1 cellular context compared by ENCODE assay signal in the genomic region with DNA sequence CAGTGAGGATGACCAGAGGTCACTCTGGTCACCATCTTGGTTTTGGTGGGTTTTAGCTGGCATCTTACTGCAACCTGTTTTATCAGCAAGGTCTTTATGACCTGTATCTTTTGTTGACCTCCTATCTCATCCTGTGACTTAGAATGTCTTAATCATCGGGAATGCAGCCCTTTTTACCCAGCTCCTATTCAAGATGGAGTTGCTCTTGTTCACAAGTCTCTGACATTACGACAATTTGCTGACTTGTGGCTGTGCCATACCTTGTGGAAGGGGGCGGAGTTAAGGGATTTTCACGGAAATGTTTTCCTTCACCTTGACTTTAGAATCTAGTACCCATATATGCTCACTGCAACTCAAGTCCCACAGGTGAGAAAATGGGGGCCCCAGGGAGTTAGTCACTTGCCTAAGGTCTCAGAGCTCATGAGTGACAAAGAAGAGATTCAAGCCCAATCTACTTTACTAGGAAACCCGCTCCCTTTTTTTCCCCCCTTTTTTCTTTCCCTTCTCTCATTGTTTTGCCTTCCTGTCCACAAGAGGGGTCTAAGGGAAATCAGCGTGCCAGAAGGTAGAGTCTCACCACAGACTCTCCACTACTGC.
TF ChIP-seq lines count a peak whose summit lies in the region.

No MANE protein-coding gene starts in this region.

TF ChIP-seq in K562, 482 proteins besides CTCF, POLR2A, EP300 and RAD21 (continued from another document and continues in another):
- TF ChIP-seq, protein P1, sequence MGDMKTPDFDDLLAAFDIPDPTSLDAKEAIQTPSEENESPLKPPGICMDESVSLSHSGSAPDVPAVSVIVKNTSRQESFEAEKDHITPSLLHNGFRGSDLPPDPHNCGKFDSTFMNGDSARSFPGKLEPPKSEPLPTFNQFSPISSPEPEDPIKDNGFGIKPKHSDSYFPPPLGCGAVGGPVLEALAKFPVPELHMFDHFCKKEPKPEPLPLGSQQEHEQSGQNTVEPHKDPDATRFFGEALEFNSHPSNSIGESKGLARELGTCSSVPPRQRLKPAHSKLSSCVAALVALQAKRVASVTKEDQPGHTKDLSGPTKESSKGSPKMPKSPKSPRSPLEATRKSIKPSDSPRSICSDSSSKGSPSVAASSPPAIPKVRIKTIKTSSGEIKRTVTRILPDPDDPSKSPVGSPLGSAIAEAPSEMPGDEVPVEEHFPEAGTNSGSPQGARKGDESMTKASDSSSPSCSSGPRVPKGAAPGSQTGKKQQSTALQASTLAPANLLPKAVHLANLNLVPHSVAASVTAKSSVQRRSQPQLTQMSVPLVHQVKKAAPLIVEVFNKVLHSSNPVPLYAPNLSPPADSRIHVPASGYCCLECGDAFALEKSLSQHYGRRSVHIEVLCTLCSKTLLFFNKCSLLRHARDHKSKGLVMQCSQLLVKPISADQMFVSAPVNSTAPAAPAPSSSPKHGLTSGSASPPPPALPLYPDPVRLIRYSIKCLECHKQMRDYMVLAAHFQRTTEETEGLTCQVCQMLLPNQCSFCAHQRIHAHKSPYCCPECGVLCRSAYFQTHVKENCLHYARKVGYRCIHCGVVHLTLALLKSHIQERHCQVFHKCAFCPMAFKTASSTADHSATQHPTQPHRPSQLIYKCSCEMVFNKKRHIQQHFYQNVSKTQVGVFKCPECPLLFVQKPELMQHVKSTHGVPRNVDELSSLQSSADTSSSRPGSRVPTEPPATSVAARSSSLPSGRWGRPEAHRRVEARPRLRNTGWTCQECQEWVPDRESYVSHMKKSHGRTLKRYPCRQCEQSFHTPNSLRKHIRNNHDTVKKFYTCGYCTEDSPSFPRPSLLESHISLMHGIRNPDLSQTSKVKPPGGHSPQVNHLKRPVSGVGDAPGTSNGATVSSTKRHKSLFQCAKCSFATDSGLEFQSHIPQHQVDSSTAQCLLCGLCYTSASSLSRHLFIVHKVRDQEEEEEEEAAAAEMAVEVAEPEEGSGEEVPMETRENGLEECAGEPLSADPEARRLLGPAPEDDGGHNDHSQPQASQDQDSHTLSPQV (IDR thresholded peaks at IDR 0.05) = peak; percentile 100
- peak; percentile 95 for TF ChIP-seq ETS2 (tag; IDR thresholded peaks at IDR 0.05; ENCODE audit: borderline replicate concordance, poor library complexity, severe bottlenecking)
- TF ChIP-seq, protein P2, sequence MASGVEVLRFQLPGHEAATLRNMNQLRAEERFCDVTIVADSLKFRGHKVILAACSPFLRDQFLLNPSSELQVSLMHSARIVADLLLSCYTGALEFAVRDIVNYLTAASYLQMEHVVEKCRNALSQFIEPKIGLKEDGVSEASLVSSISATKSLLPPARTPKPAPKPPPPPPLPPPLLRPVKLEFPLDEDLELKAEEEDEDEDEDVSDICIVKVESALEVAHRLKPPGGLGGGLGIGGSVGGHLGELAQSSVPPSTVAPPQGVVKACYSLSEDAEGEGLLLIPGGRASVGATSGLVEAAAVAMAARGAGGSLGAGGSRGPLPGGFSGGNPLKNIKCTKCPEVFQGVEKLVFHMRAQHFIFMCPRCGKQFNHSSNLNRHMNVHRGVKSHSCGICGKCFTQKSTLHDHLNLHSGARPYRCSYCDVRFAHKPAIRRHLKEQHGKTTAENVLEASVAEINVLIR (CRISPR knock-in tag; IDR thresholded peaks at IDR 0.05) = peak; percentile 86
- TF ChIP-seq, protein P3, sequence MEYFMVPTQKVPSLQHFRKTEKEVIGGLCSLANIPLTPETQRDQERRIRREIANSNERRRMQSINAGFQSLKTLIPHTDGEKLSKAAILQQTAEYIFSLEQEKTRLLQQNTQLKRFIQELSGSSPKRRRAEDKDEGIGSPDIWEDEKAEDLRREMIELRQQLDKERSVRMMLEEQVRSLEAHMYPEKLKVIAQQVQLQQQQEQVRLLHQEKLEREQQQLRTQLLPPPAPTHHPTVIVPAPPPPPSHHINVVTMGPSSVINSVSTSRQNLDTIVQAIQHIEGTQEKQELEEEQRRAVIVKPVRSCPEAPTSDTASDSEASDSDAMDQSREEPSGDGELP (CRISPR knock-in tag; IDR thresholded peaks at IDR 0.05; ENCODE audit: borderline replicate concordance) = no peak
- TF ChIP-seq, protein P4, sequence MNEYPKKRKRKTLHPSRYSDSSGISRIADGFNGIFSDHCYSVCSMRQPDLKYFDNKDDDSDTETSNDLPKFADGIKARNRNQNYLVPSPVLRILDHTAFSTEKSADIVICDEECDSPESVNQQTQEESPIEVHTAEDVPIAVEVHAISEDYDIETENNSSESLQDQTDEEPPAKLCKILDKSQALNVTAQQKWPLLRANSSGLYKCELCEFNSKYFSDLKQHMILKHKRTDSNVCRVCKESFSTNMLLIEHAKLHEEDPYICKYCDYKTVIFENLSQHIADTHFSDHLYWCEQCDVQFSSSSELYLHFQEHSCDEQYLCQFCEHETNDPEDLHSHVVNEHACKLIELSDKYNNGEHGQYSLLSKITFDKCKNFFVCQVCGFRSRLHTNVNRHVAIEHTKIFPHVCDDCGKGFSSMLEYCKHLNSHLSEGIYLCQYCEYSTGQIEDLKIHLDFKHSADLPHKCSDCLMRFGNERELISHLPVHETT (CRISPR knock-in tag; conservative IDR thresholded peaks at IDR 0.05 in 1 of 2, IDR thresholded peaks at IDR 0.05 in 1 of 2) = peak in 1 of 2 experiments; percentile 96; a peak in 2 of 4 replicates
- no peak for TF ChIP-seq TARDBP (IDR thresholded peaks at IDR 0.05)
- peak; percentile 98 for TF ChIP-seq ZNF589 (CRISPR knock-in tag; IDR thresholded peaks at IDR 0.05; ENCODE audit: low read depth)
- TF ChIP-seq, protein P5, sequence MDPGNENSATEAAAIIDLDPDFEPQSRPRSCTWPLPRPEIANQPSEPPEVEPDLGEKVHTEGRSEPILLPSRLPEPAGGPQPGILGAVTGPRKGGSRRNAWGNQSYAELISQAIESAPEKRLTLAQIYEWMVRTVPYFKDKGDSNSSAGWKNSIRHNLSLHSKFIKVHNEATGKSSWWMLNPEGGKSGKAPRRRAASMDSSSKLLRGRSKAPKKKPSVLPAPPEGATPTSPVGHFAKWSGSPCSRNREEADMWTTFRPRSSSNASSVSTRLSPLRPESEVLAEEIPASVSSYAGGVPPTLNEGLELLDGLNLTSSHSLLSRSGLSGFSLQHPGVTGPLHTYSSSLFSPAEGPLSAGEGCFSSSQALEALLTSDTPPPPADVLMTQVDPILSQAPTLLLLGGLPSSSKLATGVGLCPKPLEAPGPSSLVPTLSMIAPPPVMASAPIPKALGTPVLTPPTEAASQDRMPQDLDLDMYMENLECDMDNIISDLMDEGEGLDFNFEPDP (CRISPR knock-in tag; IDR thresholded peaks at IDR 0.05) = peak; percentile 92; the same call in 1 of the 2 replicates
- no peak for TF ChIP-seq MED1 (CRISPR knock-in tag; IDR thresholded peaks at IDR 0.05; ENCODE audit: borderline replicate concordance)
- TF ChIP-seq, protein P6, sequence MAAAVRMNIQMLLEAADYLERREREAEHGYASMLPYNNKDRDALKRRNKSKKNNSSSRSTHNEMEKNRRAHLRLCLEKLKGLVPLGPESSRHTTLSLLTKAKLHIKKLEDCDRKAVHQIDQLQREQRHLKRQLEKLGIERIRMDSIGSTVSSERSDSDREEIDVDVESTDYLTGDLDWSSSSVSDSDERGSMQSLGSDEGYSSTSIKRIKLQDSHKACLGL (CRISPR knock-in tag; IDR thresholded peaks at IDR 0.05; ENCODE audit: borderline replicate concordance, poor library complexity, severe bottlenecking) = peak; percentile 83
- TF ChIP-seq CBX8 (IDR thresholded peaks at IDR 0.05; ENCODE audit: borderline replicate concordance, extremely low read depth, low read depth, low read length, poor library complexity, severe bottlenecking) = no peak
- TF ChIP-seq ZNF444 (CRISPR knock-in tag; IDR thresholded peaks at IDR 0.05) = peak; percentile 76; the same call in 1 of the 2 replicates
- TF ChIP-seq GTF2E2 (tag; IDR thresholded peaks at IDR 0.05) = no peak
- no peak for TF ChIP-seq KAT7 (CRISPR knock-in tag; IDR thresholded peaks at IDR 0.05; ENCODE audit: borderline replicate concordance)
- TF ChIP-seq, protein P7, sequence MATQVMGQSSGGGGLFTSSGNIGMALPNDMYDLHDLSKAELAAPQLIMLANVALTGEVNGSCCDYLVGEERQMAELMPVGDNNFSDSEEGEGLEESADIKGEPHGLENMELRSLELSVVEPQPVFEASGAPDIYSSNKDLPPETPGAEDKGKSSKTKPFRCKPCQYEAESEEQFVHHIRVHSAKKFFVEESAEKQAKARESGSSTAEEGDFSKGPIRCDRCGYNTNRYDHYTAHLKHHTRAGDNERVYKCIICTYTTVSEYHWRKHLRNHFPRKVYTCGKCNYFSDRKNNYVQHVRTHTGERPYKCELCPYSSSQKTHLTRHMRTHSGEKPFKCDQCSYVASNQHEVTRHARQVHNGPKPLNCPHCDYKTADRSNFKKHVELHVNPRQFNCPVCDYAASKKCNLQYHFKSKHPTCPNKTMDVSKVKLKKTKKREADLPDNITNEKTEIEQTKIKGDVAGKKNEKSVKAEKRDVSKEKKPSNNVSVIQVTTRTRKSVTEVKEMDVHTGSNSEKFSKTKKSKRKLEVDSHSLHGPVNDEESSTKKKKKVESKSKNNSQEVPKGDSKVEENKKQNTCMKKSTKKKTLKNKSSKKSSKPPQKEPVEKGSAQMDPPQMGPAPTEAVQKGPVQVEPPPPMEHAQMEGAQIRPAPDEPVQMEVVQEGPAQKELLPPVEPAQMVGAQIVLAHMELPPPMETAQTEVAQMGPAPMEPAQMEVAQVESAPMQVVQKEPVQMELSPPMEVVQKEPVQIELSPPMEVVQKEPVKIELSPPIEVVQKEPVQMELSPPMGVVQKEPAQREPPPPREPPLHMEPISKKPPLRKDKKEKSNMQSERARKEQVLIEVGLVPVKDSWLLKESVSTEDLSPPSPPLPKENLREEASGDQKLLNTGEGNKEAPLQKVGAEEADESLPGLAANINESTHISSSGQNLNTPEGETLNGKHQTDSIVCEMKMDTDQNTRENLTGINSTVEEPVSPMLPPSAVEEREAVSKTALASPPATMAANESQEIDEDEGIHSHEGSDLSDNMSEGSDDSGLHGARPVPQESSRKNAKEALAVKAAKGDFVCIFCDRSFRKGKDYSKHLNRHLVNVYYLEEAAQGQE (CRISPR knock-in tag; IDR thresholded peaks at IDR 0.05; ENCODE audit: low read depth) = peak; percentile 75
- TF ChIP-seq, protein P8, sequence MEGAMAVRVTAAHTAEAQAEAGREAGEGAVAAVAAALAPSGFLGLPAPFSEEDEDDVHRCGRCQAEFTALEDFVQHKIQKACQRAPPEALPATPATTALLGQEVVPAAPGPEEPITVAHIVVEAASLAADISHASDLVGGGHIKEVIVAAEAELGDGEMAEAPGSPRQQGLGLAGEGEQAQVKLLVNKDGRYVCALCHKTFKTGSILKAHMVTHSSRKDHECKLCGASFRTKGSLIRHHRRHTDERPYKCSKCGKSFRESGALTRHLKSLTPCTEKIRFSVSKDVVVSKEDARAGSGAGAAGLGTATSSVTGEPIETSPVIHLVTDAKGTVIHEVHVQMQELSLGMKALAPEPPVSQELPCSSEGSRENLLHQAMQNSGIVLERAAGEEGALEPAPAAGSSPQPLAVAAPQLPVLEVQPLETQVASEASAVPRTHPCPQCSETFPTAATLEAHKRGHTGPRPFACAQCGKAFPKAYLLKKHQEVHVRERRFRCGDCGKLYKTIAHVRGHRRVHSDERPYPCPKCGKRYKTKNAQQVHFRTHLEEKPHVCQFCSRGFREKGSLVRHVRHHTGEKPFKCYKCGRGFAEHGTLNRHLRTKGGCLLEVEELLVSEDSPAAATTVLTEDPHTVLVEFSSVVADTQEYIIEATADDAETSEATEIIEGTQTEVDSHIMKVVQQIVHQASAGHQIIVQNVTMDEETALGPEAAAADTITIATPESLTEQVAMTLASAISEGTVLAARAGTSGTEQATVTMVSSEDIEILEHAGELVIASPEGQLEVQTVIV (CRISPR knock-in tag; IDR thresholded peaks at IDR 0.05; ENCODE audit: borderline replicate concordance) = peak; percentile 79
- TF ChIP-seq MIER1 (IDR thresholded peaks at IDR 0.05; ENCODE audit: low read depth) = no peak
- no peak for TF ChIP-seq PCBP2 (IDR thresholded peaks at IDR 0.05; ENCODE audit: low read depth, low read length, poor library complexity, severe bottlenecking)
- peak; percentile 99 for TF ChIP-seq KLF6 (CRISPR knock-in tag; IDR thresholded peaks at IDR 0.05; ENCODE audit: borderline replicate concordance)
- peak; percentile 97 for TF ChIP-seq SMAD3 (CRISPR knock-in tag; conservative IDR thresholded peaks at IDR 0.05)
- TF ChIP-seq, protein P9, sequence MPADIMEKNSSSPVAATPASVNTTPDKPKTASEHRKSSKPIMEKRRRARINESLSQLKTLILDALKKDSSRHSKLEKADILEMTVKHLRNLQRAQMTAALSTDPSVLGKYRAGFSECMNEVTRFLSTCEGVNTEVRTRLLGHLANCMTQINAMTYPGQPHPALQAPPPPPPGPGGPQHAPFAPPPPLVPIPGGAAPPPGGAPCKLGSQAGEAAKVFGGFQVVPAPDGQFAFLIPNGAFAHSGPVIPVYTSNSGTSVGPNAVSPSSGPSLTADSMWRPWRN (IDR thresholded peaks at IDR 0.05; ENCODE audit: low read depth) = no peak
- TF ChIP-seq TEAD4 (IDR thresholded peaks at IDR 0.05; ENCODE audit: low read length) = no peak
- no peak for TF ChIP-seq TEAD4 (CRISPR knock-in tag; IDR thresholded peaks at IDR 0.05; ENCODE audit: borderline replicate concordance)
- TF ChIP-seq, protein P10, sequence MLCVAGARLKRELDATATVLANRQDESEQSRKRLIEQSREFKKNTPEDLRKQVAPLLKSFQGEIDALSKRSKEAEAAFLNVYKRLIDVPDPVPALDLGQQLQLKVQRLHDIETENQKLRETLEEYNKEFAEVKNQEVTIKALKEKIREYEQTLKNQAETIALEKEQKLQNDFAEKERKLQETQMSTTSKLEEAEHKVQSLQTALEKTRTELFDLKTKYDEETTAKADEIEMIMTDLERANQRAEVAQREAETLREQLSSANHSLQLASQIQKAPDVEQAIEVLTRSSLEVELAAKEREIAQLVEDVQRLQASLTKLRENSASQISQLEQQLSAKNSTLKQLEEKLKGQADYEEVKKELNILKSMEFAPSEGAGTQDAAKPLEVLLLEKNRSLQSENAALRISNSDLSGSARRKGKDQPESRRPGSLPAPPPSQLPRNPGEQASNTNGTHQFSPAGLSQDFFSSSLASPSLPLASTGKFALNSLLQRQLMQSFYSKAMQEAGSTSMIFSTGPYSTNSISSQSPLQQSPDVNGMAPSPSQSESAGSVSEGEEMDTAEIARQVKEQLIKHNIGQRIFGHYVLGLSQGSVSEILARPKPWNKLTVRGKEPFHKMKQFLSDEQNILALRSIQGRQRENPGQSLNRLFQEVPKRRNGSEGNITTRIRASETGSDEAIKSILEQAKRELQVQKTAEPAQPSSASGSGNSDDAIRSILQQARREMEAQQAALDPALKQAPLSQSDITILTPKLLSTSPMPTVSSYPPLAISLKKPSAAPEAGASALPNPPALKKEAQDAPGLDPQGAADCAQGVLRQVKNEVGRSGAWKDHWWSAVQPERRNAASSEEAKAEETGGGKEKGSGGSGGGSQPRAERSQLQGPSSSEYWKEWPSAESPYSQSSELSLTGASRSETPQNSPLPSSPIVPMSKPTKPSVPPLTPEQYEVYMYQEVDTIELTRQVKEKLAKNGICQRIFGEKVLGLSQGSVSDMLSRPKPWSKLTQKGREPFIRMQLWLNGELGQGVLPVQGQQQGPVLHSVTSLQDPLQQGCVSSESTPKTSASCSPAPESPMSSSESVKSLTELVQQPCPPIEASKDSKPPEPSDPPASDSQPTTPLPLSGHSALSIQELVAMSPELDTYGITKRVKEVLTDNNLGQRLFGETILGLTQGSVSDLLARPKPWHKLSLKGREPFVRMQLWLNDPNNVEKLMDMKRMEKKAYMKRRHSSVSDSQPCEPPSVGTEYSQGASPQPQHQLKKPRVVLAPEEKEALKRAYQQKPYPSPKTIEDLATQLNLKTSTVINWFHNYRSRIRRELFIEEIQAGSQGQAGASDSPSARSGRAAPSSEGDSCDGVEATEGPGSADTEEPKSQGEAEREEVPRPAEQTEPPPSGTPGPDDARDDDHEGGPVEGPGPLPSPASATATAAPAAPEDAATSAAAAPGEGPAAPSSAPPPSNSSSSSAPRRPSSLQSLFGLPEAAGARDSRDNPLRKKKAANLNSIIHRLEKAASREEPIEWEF (CRISPR knock-in tag; IDR thresholded peaks at IDR 0.05) = 0 out of 2 replicates have a peak, but pooled peaks have one; percentile 73
